ENCODE assay signal across 14 cellular contexts in the genomic region with DNA sequence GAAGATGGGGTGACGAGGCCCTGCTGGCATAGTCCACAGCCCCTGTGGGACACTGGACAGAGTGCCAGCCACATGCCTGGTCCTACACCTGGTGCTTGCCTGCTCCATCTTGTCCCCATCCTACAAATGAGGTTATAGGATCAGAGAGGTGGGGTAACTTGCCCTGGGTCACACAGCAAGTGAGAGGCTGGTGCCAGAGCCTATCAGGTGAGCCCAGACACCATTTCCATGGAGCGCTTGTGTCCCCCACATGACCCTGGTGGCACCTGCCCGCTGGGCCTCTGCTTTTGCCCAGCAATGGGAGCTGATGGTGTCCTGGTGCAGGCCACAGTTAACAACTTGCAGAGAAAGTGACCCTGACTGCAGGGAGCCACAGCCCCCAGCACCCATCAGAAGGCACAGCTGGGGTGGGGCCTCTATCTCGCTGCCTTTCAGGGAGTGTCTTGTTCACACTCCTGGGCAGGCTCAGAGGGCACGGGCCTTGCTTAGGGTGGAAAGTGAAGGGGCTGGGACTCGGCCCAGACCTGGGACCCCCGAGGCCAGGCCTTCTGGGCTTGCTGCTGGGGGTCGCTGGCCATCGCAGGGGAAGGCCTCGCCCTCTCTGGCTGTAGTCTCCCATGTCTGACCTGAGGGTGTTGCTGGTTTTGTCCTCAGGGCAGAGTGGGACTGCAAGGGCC. TPM values are rescaled to one million over a fixed set of nuclear protein-coding genes. Genes with fewer than 3 reads are reported as not detected.
DNase-seq lines count a peak whose midpoint lies in the region; ATAC-seq and TF ChIP-seq lines count a peak whose summit lies in the region.
"Had no signal": no experiment of that assay in that cellular context is flagged by ENCODE, and none has a peak within 500 bp of the region (broad histone marks: within the 10 kb centered on the region; RNA-seq: fewer than 3 reads in every experiment).

No MANE protein-coding gene starts in this region.

- no peaks in the 10 kb centered on the region for H3K9me3 Mint-ChIP-seq in endodermal cell
- H3K9me3 Mint-ChIP-seq: CD4-positive, CD25-positive, alpha-beta regulatory T cell; HFFc6 had no signal

- H3K4me3 ChIP-seq in NT2/D1 (ENCODE audit: insufficient read length, low read depth) (no peak overlapping the region), endodermal cell (ENCODE audit: low read length) (no peak overlapping the region), parathyroid adenoma (ENCODE audit: low read depth, low read length) (no peak overlapping the region)
- H3K4me3 ChIP-seq: BLaER1 treated with 17β-estradiol and CSF1 and Interleukin-3, amounts not matched to agents 10 nM and 100 nM; HAP-1 had no signal

- H3K4me3 Mint-ChIP-seq in endodermal cell = no peak overlapping the region
- H3K4me3 Mint-ChIP-seq: HFFc6 had no signal

- peaks cover 62% of the 10 kb centered on the region for H3K79me2 ChIP-seq in parathyroid adenoma

- TF ChIP-seq CTCF in endodermal cell (conservative IDR thresholded peaks at IDR 0.05) (no peak), parathyroid adenoma (IDR thresholded peaks at IDR 0.05) (no peak)

- H3K4me1 ChIP-seq in NT2/D1 (ENCODE audit: insufficient read depth, insufficient read length) = peaks cover 15% of the 10 kb centered on the region
- H3K4me1 ChIP-seq in endodermal cell (ENCODE audit: control insufficient read depth, insufficient read depth, low read length) = no peaks in the 10 kb centered on the region
- peaks cover 83% of the 10 kb centered on the region for H3K4me1 ChIP-seq in parathyroid adenoma
- H3K4me1 ChIP-seq: HAP-1 had no signal

- H3K4me1 Mint-ChIP-seq in endodermal cell = no peaks in the 10 kb centered on the region

- 92 to 95% methylated on average over 7 to 10 of the region's 10 CpGs for WGBS in endodermal cell (ENCODE audit: insufficient coverage in 1 of 2, insufficient read length in 1 of 2), 2 experiments

- peak overlapping the region; percentile 10 for H3K27ac ChIP-seq in endodermal cell (ENCODE audit: low read depth, low read length)
- peak overlapping the region; percentile 97 for H3K27ac ChIP-seq in parathyroid adenoma
- H3K27ac ChIP-seq: 22Rv1; BLaER1 treated with 17β-estradiol and CSF1 and Interleukin-3, amounts not matched to agents 10 nM and 100 nM had no signal

- H3K9ac ChIP-seq in NT2/D1 (ENCODE audit: insufficient read length, low read depth) (peak overlapping the region; percentile 50), endodermal cell (ENCODE audit: extremely low read depth, low read length, poor library complexity, severe bottlenecking) (no peak overlapping the region), parathyroid adenoma (peak overlapping the region; percentile 8)

- H3K27me3 ChIP-seq in NT2/D1 (ENCODE audit: insufficient read depth, insufficient read length) (no peaks in the 10 kb centered on the region), endodermal cell (ENCODE audit: control insufficient read depth, insufficient read depth, low read length, poor library complexity, severe bottlenecking) (no peaks in the 10 kb centered on the region), parathyroid adenoma (ENCODE audit: control insufficient read depth, insufficient read depth, low read length) (no peaks in the 10 kb centered on the region)

- ATAC-seq in GM18861 (IDR thresholded peaks at IDR 0.05; ENCODE audit: unreplicated experiment) = no peak

- H3K9me3 ChIP-seq in NT2/D1 (ENCODE audit: insufficient read depth, low read length) = no peaks in the 10 kb centered on the region
- no peaks in the 10 kb centered on the region for H3K9me3 ChIP-seq in endodermal cell (ENCODE audit: control insufficient read depth, low read length)
- H3K9me3 ChIP-seq in parathyroid adenoma (ENCODE audit: control insufficient read depth, low read length) = no peaks in the 10 kb centered on the region
- H3K9me3 ChIP-seq: BLaER1 treated with 17β-estradiol and CSF1 and Interleukin-3, amounts not matched to agents 10 nM and 100 nM; HAP-1 had no signal

- DNase-seq in DMS 273 (lab: John Stamatoyannopoulos, UW; ENCODE audit: unreplicated experiment) (peak; percentile 60), DMS 273 treated with DMSO at 0.1 percent for 48 hours (lab: John Stamatoyannopoulos, UW) (no peak), NT2/D1 (ENCODE audit: low read depth, low spot score) (no peak), endodermal cell (no peak), AG08395 (ENCODE audit: low spot score) (no peak)
- no peak for DNase-seq in activated CD8-positive, alpha-beta memory T cell treated with anti-CD3 and anti-CD28 coated beads for 24 hours
- DNase-seq: CD4-positive, CD25-positive, alpha-beta regulatory T cell; DMS79; HFFc6 had no signal

- no peaks in the 10 kb centered on the region for H3K27me3 Mint-ChIP-seq in endodermal cell (ENCODE audit: insufficient read depth)

- H3K4me2 ChIP-seq in parathyroid adenoma (ENCODE audit: low read length) = peak overlapping the region; percentile 10

- no peak overlapping the region for H3K27ac Mint-ChIP-seq in endodermal cell
- H3K27ac Mint-ChIP-seq: CD4-positive, CD25-positive, alpha-beta regulatory T cell; HFFc6 had no signal

- H3K36me3 Mint-ChIP-seq in endodermal cell (ENCODE audit: low read depth) = peaks cover 20% of the 10 kb centered on the region

- no peak overlapping the region for H2AFZ ChIP-seq in parathyroid adenoma

- peaks cover 90% of the 10 kb centered on the region for H3K36me3 ChIP-seq in NT2/D1 (ENCODE audit: insufficient read depth, insufficient read length, low read length)
- peaks cover 50% of the 10 kb centered on the region for H3K36me3 ChIP-seq in endodermal cell (ENCODE audit: control insufficient read depth, insufficient read depth, low read length)
- H3K36me3 ChIP-seq in parathyroid adenoma (ENCODE audit: control insufficient read depth, insufficient read depth, low read length) = no peaks in the 10 kb centered on the region

RNA-seq across cellular contexts. Expression of gene PLXNA1, which starts 7.2 kb away (rescaled TPM):
- 10 to 100 TPM; 66.3 to 79.4 TPM for total RNA-seq in endodermal cell
- 64.5 TPM for polyA plus RNA-seq in endodermal cell (2013, experiment 1 of 2)
- 61.1 TPM for polyA plus RNA-seq in endodermal cell (2013, experiment 2 of 2)
